Comparison of ENCODE assay signal across 19 cellular contexts in genomic region chr6:135013211-135013610, GRCh38. TPM values are rescaled to one million over a fixed set of nuclear protein-coding genes. Genes with fewer than 3 reads are reported as not detected.
DNase-seq lines count a peak whose midpoint lies in the region; ATAC-seq and TF ChIP-seq lines count a peak whose summit lies in the region.
"Had no signal": no experiment of that assay in that cellular context is flagged by ENCODE, and none has a peak within 500 bp of the region (broad histone marks: within the 10 kb centered on the region; RNA-seq: fewer than 3 reads in every experiment).

No MANE protein-coding gene starts in this region.

- H3K4me3 ChIP-seq in GM23248, result no peak overlapping the region
- no peak overlapping the region for H3K4me3 ChIP-seq in osteoblast (ENCODE audit: insufficient read depth, low read length)
- H3K4me3 ChIP-seq: body of pancreas, heart left ventricle, tibial nerve had no signal

- in situ Hi-C loops in GM23248 (cut with MboI), result no loop called here

- H3K36me3 ChIP-seq in GM23248 (ENCODE audit: low read depth), result no peaks in the 10 kb centered on the region
- no peaks in the 10 kb centered on the region for H3K36me3 ChIP-seq in osteoblast (ENCODE audit: insufficient read depth, low read length)

- H3K27me3 Mint-ChIP-seq in activated T-cell treated with anti-CD3 and anti-CD28 coated beads, Interleukin-2, amount 50 U/mL, for 72 hours (ENCODE audit: low read depth), result no peaks in the 10 kb centered on the region
- H3K27me3 Mint-ChIP-seq in activated T-helper 1 cell treated with anti-CD3 and anti-CD28 coated beads, Interleukin-12 subunit alpha, Interleukin-12 subunit beta, Interleukin-2, Interleukin-4 antibody, amounts not matched to agents 30 ng/mL and 10 ng/mL and 1 ng/mL, durations not matched to agents 14 hours and 24 hours and 36 hours (ENCODE audit: insufficient read depth), result no peaks in the 10 kb centered on the region

- DNase-seq in activated T-cell treated with anti-CD3 and anti-CD28 coated beads, Interleukin-2, amount 50 U/mL, for 72 hours, result no peak
- DNase-seq in activated T-cell treated with anti-CD3 and anti-CD28 coated beads, Interleukin-2, amount 50 U/mL, for 1 hour, result no peak
- DNase-seq in GM23248, result no peak
- DNase-seq in activated T-helper 1 cell treated with anti-CD3 and anti-CD28 coated beads, Interleukin-12 subunit alpha, Interleukin-12 subunit beta, Interleukin-2, Interleukin-4 antibody, amounts not matched to agents 30 ng/mL and 10 ng/mL and 1 ng/mL, durations not matched to agents 14 hours and 24 hours and 36 hours (ENCODE audit: low spot score), result no peak
- no peak for DNase-seq in osteoblast (ENCODE audit: insufficient read length, low spot score, missing footprints)
- DNase-seq in NCI-H146 treated with DMSO at 0.1 percent for 48 hours (lab: John Stamatoyannopoulos, UW; ENCODE audit: unreplicated experiment), result no peak
- DNase-seq in cerebellar cortex (ENCODE audit: low spot score), result no peak
- DNase-seq: activated gamma-delta T cell treated with Interleukin-2 at 50 U/mL for 16 hours, body of pancreas, heart left ventricle, KG1, left ventricle myocardium superior, NCI-H1092 treated with DMSO at 0.1 percent for 48 hours, NCI-H2107, NCI-H524, occipital lobe, right cardiac atrium had no signal

- peaks cover 6 to 15% of the 10 kb centered on the region in 2 donors for H3K36me3 Mint-ChIP-seq in activated T-cell treated with anti-CD3 and anti-CD28 coated beads, Interleukin-2, amount 50 U/mL, for 72 hours (ENCODE audit: insufficient read depth in 2 of 2)
- H3K36me3 Mint-ChIP-seq in activated T-helper 1 cell treated with anti-CD3 and anti-CD28 coated beads, Interleukin-12 subunit alpha, Interleukin-12 subunit beta, Interleukin-2, Interleukin-4 antibody, amounts not matched to agents 30 ng/mL and 10 ng/mL and 1 ng/mL, durations not matched to agents 14 hours and 24 hours and 36 hours (ENCODE audit: low read depth), result peaks cover 31% of the 10 kb centered on the region

- no peaks in the 10 kb centered on the region for H4K20me1 ChIP-seq in GM23248 (ENCODE audit: insufficient read depth)
- H4K20me1 ChIP-seq in osteoblast (ENCODE audit: insufficient read depth, low read length), result peaks cover 7% of the 10 kb centered on the region

- H3K27ac ChIP-seq in GM23248 (peak overlapping the region; percentile 55), osteoblast (ENCODE audit: low read depth, low read length) (peak overlapping the region; percentile 56)
- H3K27ac ChIP-seq: body of pancreas, tibial nerve had no signal

- no peak overlapping the region for H3K9ac ChIP-seq in GM23248

- peaks cover 38% of the 10 kb centered on the region for H3K79me2 ChIP-seq in GM23248 (ENCODE audit: insufficient read depth)
- H3K79me2 ChIP-seq in osteoblast (ENCODE audit: insufficient read depth, low read length), result peaks cover 4% of the 10 kb centered on the region

- no peaks in the 10 kb centered on the region for H3K27me3 ChIP-seq in GM23248 (replicated peaks; ENCODE audit: insufficient read depth)
- H3K27me3 ChIP-seq in osteoblast (ENCODE audit: insufficient read depth, low read length), result no peaks in the 10 kb centered on the region
- H3K27me3 ChIP-seq: body of pancreas, heart left ventricle, tibial nerve had no signal

- ATAC-seq in activated T-cell treated with anti-CD3 and anti-CD28 coated beads, Interleukin-2, amount 50 U/mL, for 72 hours (replicated peaks in 1 of 2), result peak; percentile 10 to 35
- no peak for ATAC-seq in HG02885 (IDR thresholded peaks at IDR 0.05; ENCODE audit: poor library complexity, unreplicated experiment)
- ATAC-seq: body of pancreas, heart left ventricle, left ventricle myocardium superior, right cardiac atrium had no signal

- H2AFZ ChIP-seq in GM23248 (no peak overlapping the region), osteoblast (ENCODE audit: low read length) (no peak overlapping the region)

- H3K4me3 Mint-ChIP-seq in activated T-cell treated with anti-CD3 and anti-CD28 coated beads, Interleukin-2, amount 50 U/mL, for 72 hours, result peak overlapping the region; percentile 33 to 64
- peak overlapping the region; percentile 40 for H3K4me3 Mint-ChIP-seq in activated T-helper 1 cell treated with anti-CD3 and anti-CD28 coated beads, Interleukin-12 subunit alpha, Interleukin-12 subunit beta, Interleukin-2, Interleukin-4 antibody, amounts not matched to agents 30 ng/mL and 10 ng/mL and 1 ng/mL, durations not matched to agents 14 hours and 24 hours and 36 hours

- WGBS in GM23248 (ENCODE audit: low coverage in 1 of 2, low lambda C conversion rate in 2 of 2, missing lambda C conversion rate in 2 of 2), 2 experiments, result 97 to 98% methylated on average over 3 of the region's 3 CpGs

- intact Hi-C loops in activated T-helper 1 cell treated with anti-CD3 and anti-CD28 coated beads, Interleukin-12 subunit alpha, Interleukin-12 subunit beta, Interleukin-2, Interleukin-4 antibody, amounts not matched to agents 30 ng/mL and 10 ng/mL and 1 ng/mL, durations not matched to agents 14 hours and 24 hours and 36 hours (cut with micrococcal nuclease), result loop anchor here (2.0 kb wide), 1 partner anchor 16 kb away; no protein-coding TSS in a partner anchor

- H3K4me1 Mint-ChIP-seq in activated T-cell treated with anti-CD3 and anti-CD28 coated beads, Interleukin-2, amount 50 U/mL, for 72 hours (ENCODE audit: low read depth), result peaks cover 56% of the 10 kb centered on the region
- peaks cover 57% of the 10 kb centered on the region for H3K4me1 Mint-ChIP-seq in activated T-helper 1 cell treated with anti-CD3 and anti-CD28 coated beads, Interleukin-12 subunit alpha, Interleukin-12 subunit beta, Interleukin-2, Interleukin-4 antibody, amounts not matched to agents 30 ng/mL and 10 ng/mL and 1 ng/mL, durations not matched to agents 14 hours and 24 hours and 36 hours (ENCODE audit: low read depth)

- no peaks in the 10 kb centered on the region for H3K9me2 ChIP-seq in GM23248 (ENCODE audit: insufficient read depth)

- H3K4me2 ChIP-seq in GM23248 (ENCODE audit: unreplicated experiment), result peak overlapping the region; percentile 19
- H3K4me2 ChIP-seq in osteoblast (ENCODE audit: insufficient read depth, low read length), result no peak overlapping the region

- peaks cover 27% of the 10 kb centered on the region for H3F3A ChIP-seq in GM23248 (ENCODE audit: insufficient read depth)

- H3K4me1 ChIP-seq in GM23248 (ENCODE audit: insufficient read depth) (peaks cover 26% of the 10 kb centered on the region), osteoblast (ENCODE audit: insufficient read depth, low read length) (peaks cover 17% of the 10 kb centered on the region)
- H3K4me1 ChIP-seq: body of pancreas, tibial nerve had no signal

- no peaks in the 10 kb centered on the region for H3K9me3 ChIP-seq in GM23248 (ENCODE audit: low read depth)
- H3K9me3 ChIP-seq in osteoblast (ENCODE audit: low read depth, low read length), result no peaks in the 10 kb centered on the region
- H3K9me3 ChIP-seq: body of pancreas, heart left ventricle, tibial nerve had no signal

- no peak for TF ChIP-seq CTCF in osteoblast (IDR thresholded peaks at IDR 0.05; ENCODE audit: extremely low read depth, low read depth, low read length)

- no peaks in the 10 kb centered on the region for H3K9me3 Mint-ChIP-seq in activated T-cell treated with anti-CD3 and anti-CD28 coated beads, Interleukin-2, amount 50 U/mL, for 72 hours
- no peaks in the 10 kb centered on the region for H3K9me3 Mint-ChIP-seq in activated T-helper 1 cell treated with anti-CD3 and anti-CD28 coated beads, Interleukin-12 subunit alpha, Interleukin-12 subunit beta, Interleukin-2, Interleukin-4 antibody, amounts not matched to agents 30 ng/mL and 10 ng/mL and 1 ng/mL, durations not matched to agents 14 hours and 24 hours and 36 hours

- H3K27ac Mint-ChIP-seq in activated T-cell treated with anti-CD3 and anti-CD28 coated beads, Interleukin-2, amount 50 U/mL, for 72 hours, result peak overlapping the region; percentile 62
- peak overlapping the region; percentile 85 for H3K27ac Mint-ChIP-seq in activated T-helper 1 cell treated with anti-CD3 and anti-CD28 coated beads, Interleukin-12 subunit alpha, Interleukin-12 subunit beta, Interleukin-2, Interleukin-4 antibody, amounts not matched to agents 30 ng/mL and 10 ng/mL and 1 ng/mL, durations not matched to agents 14 hours and 24 hours and 36 hours

RNA-seq across cellular contexts. Expression of gene HBS1L, which starts 41.4 kb away (rescaled TPM):
- total RNA-seq in activated T-cell treated with anti-CD3 and anti-CD28 coated beads, Interleukin-2, amount 50 U/mL, for 72 hours, result 100 to 1,000 TPM; 175 to 193 TPM
- total RNA-seq in GM23248 (2014; rRNA removed; shearing (Covaris generic)), result 83.1 and 124 TPM in 2 replicates
- 83.9 and 85.0 TPM in 2 replicates for polyA plus RNA-seq in GM23248 (2016; fragmentation: Nextera tagmentation; extraction: Ambion mirVana)
- 104 and 115 TPM in 2 replicates for total RNA-seq in activated T-helper 1 cell treated with anti-CD3 and anti-CD28 coated beads, Interleukin-12 subunit alpha, Interleukin-12 subunit beta, Interleukin-2, Interleukin-4 antibody, amounts not matched to agents 30 ng/mL and 10 ng/mL and 1 ng/mL, durations not matched to agents 14 hours and 24 hours and 36 hours
- 86.9 and 94.8 TPM in 2 replicates for total RNA-seq in osteoblast
